ENCODE assay signal across 33 cellular contexts in genomic region chr2:3336844-3337243, GRCh38.
"Had no signal": no experiment of that assay in that cellular context is flagged by ENCODE, and none has a peak within 500 bp of the region (broad histone marks: within the 10 kb centered on the region; RNA-seq: fewer than 3 reads in every experiment).

No MANE protein-coding gene starts in this region.

- H3K36me3 ChIP-seq: cardiac muscle cell had no signal

- H3K4me1 Mint-ChIP-seq: activated B cell treated with CpG ODN at 0.5 μM for 24 hours; activated naive CD4-positive, alpha-beta T cell treated with anti-CD3 and anti-CD28 coated beads, Interleukin-2, amount 10 ng/mL, durations not matched to agents 7 days and 5 days; activated naive CD8-positive, alpha-beta T cell treated with anti-CD3 and anti-CD28 coated beads, Interleukin-2, amount 50 U/mL, for 24 hours had no signal

- H3K27ac Mint-ChIP-seq: activated B cell treated with CpG ODN at 0.5 μM for 24 hours; activated CD4-positive, alpha-beta memory T cell treated with anti-CD3 and anti-CD28 coated beads for 36 hours; activated CD4-positive, alpha-beta T cell treated with anti-CD3 and anti-CD28 coated beads, Interleukin-2, amount 10 ng/mL, durations not matched to agents 24 days and 14 days; activated CD8-positive, alpha-beta T cell treated with anti-CD3 and anti-CD28 coated beads for 36 hours; activated naive CD4-positive, alpha-beta T cell treated with anti-CD3 and anti-CD28 coated beads, Interleukin-2, amount 10 ng/mL, durations not matched to agents 7 days and 5 days; activated naive CD4-positive, alpha-beta T cell treated with anti-CD3 and anti-CD28 coated beads, Interleukin-2, amount 50 U/mL, for 24 hours; activated naive CD8-positive, alpha-beta T cell treated with anti-CD3 and anti-CD28 coated beads, Interleukin-2, amount 10 ng/mL, durations not matched to agents 7 days and 5 days; activated naive CD8-positive, alpha-beta T cell treated with anti-CD3 and anti-CD28 coated beads, Interleukin-2, amount 50 U/mL, for 24 hours; activated T-helper 2 cell treated with anti-CD3 and anti-CD28 coated beads, Interferon-gamma antibody, Interleukin-2, Interleukin-4, amounts not matched to agents 10 μg/mL and 5 μg/mL and 100 μg/mL, durations not matched to agents 14 hours and 24 hours and 36 hours; brain; T-helper 1 cell treated with Interleukin-12 subunit alpha and Interleukin-12 subunit beta and Interleukin-4 antibody, amounts not matched to agents 30 μg/mL and 1 μg/mL, for 36 hours; T-helper 2 cell treated with Interferon-gamma antibody and Interleukin-4, amounts not matched to agents 5 μg/mL and 100 μg/mL, for 36 hours had no signal

- H3K4me3 Mint-ChIP-seq: activated B cell treated with CpG ODN at 0.5 μM for 24 hours; activated CD4-positive, alpha-beta memory T cell treated with anti-CD3 and anti-CD28 coated beads for 36 hours; activated CD4-positive, alpha-beta T cell treated with anti-CD3 and anti-CD28 coated beads, Interleukin-2, amount 10 ng/mL, durations not matched to agents 24 days and 14 days; activated CD8-positive, alpha-beta T cell treated with anti-CD3 and anti-CD28 coated beads for 36 hours; activated naive CD4-positive, alpha-beta T cell treated with anti-CD3 and anti-CD28 coated beads, Interleukin-2, amount 10 ng/mL, durations not matched to agents 7 days and 5 days; activated naive CD4-positive, alpha-beta T cell treated with anti-CD3 and anti-CD28 coated beads, Interleukin-2, amount 50 U/mL, for 24 hours; activated naive CD8-positive, alpha-beta T cell; activated naive CD8-positive, alpha-beta T cell treated with anti-CD3 and anti-CD28 coated beads, Interleukin-2, amount 10 ng/mL, durations not matched to agents 7 days and 5 days; activated naive CD8-positive, alpha-beta T cell treated with anti-CD3 and anti-CD28 coated beads, Interleukin-2, amount 50 U/mL, for 24 hours; activated T-cell treated with anti-CD3 and anti-CD28 coated beads, Interleukin-2, amount 50 U/mL, for 24 hours; brain; T-helper 1 cell treated with Interleukin-12 subunit alpha and Interleukin-12 subunit beta and Interleukin-4 antibody, amounts not matched to agents 30 μg/mL and 1 μg/mL, for 36 hours; T-helper 2 cell treated with Interferon-gamma antibody and Interleukin-4, amounts not matched to agents 5 μg/mL and 100 μg/mL, for 36 hours had no signal

- H3K9me3 ChIP-seq: ascending aorta had no signal

- ATAC-seq: activated CD8-positive, alpha-beta T cell treated with anti-CD3 and anti-CD28 coated beads for 36 hours; activated naive CD8-positive, alpha-beta T cell treated with anti-CD3 and anti-CD28 coated beads, Interleukin-2, amount 50 U/mL, for 24 hours had no signal

- H3K4me3 ChIP-seq: ascending aorta, cardiac muscle cell had no signal

- H3K9me3 Mint-ChIP-seq: activated B cell treated with CpG ODN at 0.5 μM for 24 hours; activated CD4-positive, alpha-beta T cell treated with anti-CD3 and anti-CD28 coated beads, Interleukin-2, amount 10 ng/mL, durations not matched to agents 24 days and 14 days; activated CD8-positive, alpha-beta T cell treated with anti-CD3 and anti-CD28 coated beads for 36 hours; activated naive CD4-positive, alpha-beta T cell treated with anti-CD3 and anti-CD28 coated beads, Interleukin-2, amount 50 U/mL, for 24 hours; activated naive CD8-positive, alpha-beta T cell treated with anti-CD3 and anti-CD28 coated beads, Interleukin-2, amount 10 ng/mL, durations not matched to agents 7 days and 5 days; activated naive CD8-positive, alpha-beta T cell treated with anti-CD3 and anti-CD28 coated beads, Interleukin-2, amount 50 U/mL, for 24 hours; activated T-cell treated with anti-CD3 and anti-CD28 coated beads, Interleukin-2, amount 50 U/mL, for 24 hours; activated T-helper 2 cell treated with anti-CD3 and anti-CD28 coated beads, Interferon-gamma antibody, Interleukin-2, Interleukin-4, amounts not matched to agents 10 μg/mL and 5 μg/mL and 100 μg/mL, durations not matched to agents 14 hours and 24 hours and 36 hours; brain; T-helper 2 cell treated with Interferon-gamma antibody and Interleukin-4, amounts not matched to agents 5 μg/mL and 100 μg/mL, for 36 hours had no signal

- H3K27ac ChIP-seq: ascending aorta, cardiac muscle cell, VCaP had no signal

- H3K27me3 ChIP-seq: ascending aorta, cardiac muscle cell had no signal

- DNase-seq: activated B cell treated with CpG ODN at 0.5 μM for 24 hours; activated CD4-positive, alpha-beta memory T cell treated with anti-CD3 and anti-CD28 coated beads for 36 hours; activated CD4-positive, alpha-beta T cell treated with anti-CD3 and anti-CD28 coated beads for 4 hours; activated CD4-positive, alpha-beta T cell treated with anti-CD3 and anti-CD28 coated beads, Interleukin-2, amount 10 ng/mL, durations not matched to agents 24 days and 14 days; activated CD4-positive, alpha-beta T cell treated with anti-CD3 and anti-CD28 coated beads, Interleukin-2, amount 50 U/mL, for 1 hour; activated CD4-positive, alpha-beta T cell treated with anti-CD3 and anti-CD28 coated beads, Interleukin-2, amount 50 U/mL, for 4 hours; activated CD4-positive, CD25-positive, alpha-beta regulatory T cell treated with anti-CD3 and anti-CD28 coated beads, Interleukin-2, amount 50 U/mL, for 72 hours; activated CD8-positive, alpha-beta memory T cell treated with anti-CD3 and anti-CD28 coated beads, Interleukin-2, amount 50 U/mL, for 4 hours; activated CD8-positive, alpha-beta T cell treated with anti-CD3 and anti-CD28 coated beads for 36 hours; activated effector memory CD4-positive, alpha-beta T cell treated with Interleukin-2 at 50 U/mL for 16 hours; activated gamma-delta T cell; activated naive CD4-positive, alpha-beta T cell treated with anti-CD3 and anti-CD28 coated beads, Interleukin-2, amount 10 ng/mL, durations not matched to agents 7 days and 5 days; activated naive CD4-positive, alpha-beta T cell treated with Interleukin-2 at 50 U/mL for 16 hours; activated naive CD8-positive, alpha-beta T cell treated with anti-CD3 and anti-CD28 coated beads, Interleukin-2, amount 10 ng/mL, durations not matched to agents 7 days and 5 days; activated naive CD8-positive, alpha-beta T cell treated with anti-CD3 and anti-CD28 coated beads, Interleukin-2, amount 50 U/mL, for 24 hours; activated T-cell treated with anti-CD3 and anti-CD28 coated beads for 4 hours; activated T-cell treated with anti-CD3 and anti-CD28 coated beads, Interleukin-2, amount 50 U/mL, for 24 hours; activated T-cell treated with anti-CD3 and anti-CD28 coated beads, Interleukin-2, amount 50 U/mL, for 48 hours; amygdala; anterior cingulate cortex; caudate nucleus; T-helper 1 cell; T-helper 2 cell; T-helper 9 cell had no signal

- H3K4me1 ChIP-seq: ascending aorta had no signal

- H3K27me3 Mint-ChIP-seq: activated B cell treated with CpG ODN at 0.5 μM for 24 hours; activated CD4-positive, alpha-beta memory T cell treated with anti-CD3 and anti-CD28 coated beads for 36 hours; activated CD4-positive, alpha-beta T cell treated with anti-CD3 and anti-CD28 coated beads, Interleukin-2, amount 10 ng/mL, durations not matched to agents 24 days and 14 days; activated CD8-positive, alpha-beta T cell treated with anti-CD3 and anti-CD28 coated beads for 36 hours; activated naive CD4-positive, alpha-beta T cell treated with anti-CD3 and anti-CD28 coated beads, Interleukin-2, amount 10 ng/mL, durations not matched to agents 7 days and 5 days; activated naive CD4-positive, alpha-beta T cell treated with anti-CD3 and anti-CD28 coated beads, Interleukin-2, amount 50 U/mL, for 24 hours; activated naive CD8-positive, alpha-beta T cell; activated naive CD8-positive, alpha-beta T cell treated with anti-CD3 and anti-CD28 coated beads, Interleukin-2, amount 10 ng/mL, durations not matched to agents 7 days and 5 days; activated naive CD8-positive, alpha-beta T cell treated with anti-CD3 and anti-CD28 coated beads, Interleukin-2, amount 50 U/mL, for 24 hours; activated T-cell treated with anti-CD3 and anti-CD28 coated beads, Interleukin-2, amount 50 U/mL, for 24 hours; brain had no signal
